In genomic region chr11:126598344-126599092, GRCh38 we compare ENCODE assay signal across 27 cellular contexts.
"Had no signal": no experiment of that assay in that cellular context is flagged by ENCODE, and none has a peak within 500 bp of the region (broad histone marks: within the 10 kb centered on the region; RNA-seq: fewer than 3 reads in every experiment).

No MANE protein-coding gene starts in this region.

- H3K27ac Mint-ChIP-seq: activated B cell treated with CpG ODN at 0.5 μM for 24 hours; activated CD4-positive, alpha-beta memory T cell treated with anti-CD3 and anti-CD28 coated beads, Interleukin-2, amount 10 ng/mL, durations not matched to agents 7 days and 5 days; activated CD4-positive, alpha-beta T cell treated with anti-CD3 and anti-CD28 coated beads, Interleukin-2, amount 10 ng/mL, durations not matched to agents 7 days and 5 days; activated naive CD4-positive, alpha-beta T cell treated with anti-CD3 and anti-CD28 coated beads, Interleukin-2, amount 10 ng/mL, durations not matched to agents 7 days and 5 days; activated naive CD8-positive, alpha-beta T cell treated with anti-CD3 and anti-CD28 coated beads for 36 hours; activated T-helper 17 cell treated with anti-CD3 and anti-CD28 coated beads, Interleukin-2, amount 50 U/mL, for 72 hours; T-helper 17 cell had no signal

- ATAC-seq: activated T-helper 17 cell treated with anti-CD3 and anti-CD28 coated beads, Interleukin-2, amount 50 U/mL, for 72 hours; T-helper 17 cell had no signal

- H3K4me1 ChIP-seq: breast epithelium had no signal

- H3K27me3 ChIP-seq: breast epithelium had no signal

- H3K4me1 Mint-ChIP-seq: activated B cell treated with CpG ODN at 0.5 μM for 24 hours; activated CD4-positive, alpha-beta memory T cell treated with anti-CD3 and anti-CD28 coated beads, Interleukin-2, amount 10 ng/mL, durations not matched to agents 7 days and 5 days; activated CD4-positive, alpha-beta T cell treated with anti-CD3 and anti-CD28 coated beads, Interleukin-2, amount 10 ng/mL, durations not matched to agents 7 days and 5 days; activated naive CD4-positive, alpha-beta T cell treated with anti-CD3 and anti-CD28 coated beads, Interleukin-2, amount 10 ng/mL, durations not matched to agents 7 days and 5 days; activated naive CD8-positive, alpha-beta T cell treated with anti-CD3 and anti-CD28 coated beads for 36 hours; activated T-helper 17 cell treated with anti-CD3 and anti-CD28 coated beads, Interleukin-2, amount 50 U/mL, for 72 hours had no signal

- H3K9me3 Mint-ChIP-seq: activated B cell treated with CpG ODN at 0.5 μM for 24 hours; activated CD4-positive, alpha-beta memory T cell treated with anti-CD3 and anti-CD28 coated beads, Interleukin-2, amount 10 ng/mL, durations not matched to agents 7 days and 5 days; activated CD4-positive, alpha-beta T cell treated with anti-CD3 and anti-CD28 coated beads, Interleukin-2, amount 10 ng/mL, durations not matched to agents 7 days and 5 days; activated naive CD4-positive, alpha-beta T cell treated with anti-CD3 and anti-CD28 coated beads, Interleukin-2, amount 10 ng/mL, durations not matched to agents 7 days and 5 days; activated naive CD8-positive, alpha-beta T cell treated with anti-CD3 and anti-CD28 coated beads for 36 hours had no signal

- H3K27ac ChIP-seq: breast epithelium had no signal

- DNase-seq: activated B cell treated with CpG ODN at 0.5 μM for 24 hours; activated CD4-positive, alpha-beta memory T cell treated with anti-CD3 and anti-CD28 coated beads, Interleukin-2, amount 10 ng/mL, durations not matched to agents 7 days and 5 days; activated CD4-positive, alpha-beta T cell treated with anti-CD3 and anti-CD28 coated beads for 1 hour; activated CD4-positive, alpha-beta T cell treated with anti-CD3 and anti-CD28 coated beads, Interleukin-2, amount 10 ng/mL, durations not matched to agents 7 days and 5 days; activated gamma-delta T cell; activated naive CD4-positive, alpha-beta T cell treated with anti-CD3 and anti-CD28 coated beads, Interleukin-2, amount 10 ng/mL, durations not matched to agents 7 days and 5 days; activated naive CD8-positive, alpha-beta T cell treated with anti-CD3 and anti-CD28 coated beads for 36 hours; activated T-cell treated with anti-CD3 and anti-CD28 coated beads for 4 hours; activated T-cell treated with anti-CD3 and anti-CD28 coated beads, Interleukin-2, amount 50 U/mL, for 48 hours; anterior cingulate cortex; central memory CD4-positive, alpha-beta T cell; Karpas-422; MM.1S; NCI-H1105 treated with DMSO at 0.1 percent for 48 hours; NCI-H1436 treated with DMSO at 0.1 percent for 48 hours; NCI-H187; NCI-H2081; NCI-H2171; NCI-H2227 treated with DMSO at 0.1 percent for 48 hours; NCI-H446 treated with DMSO at 0.1 percent for 48 hours; NCI-H526; NCI-H774; SIG-M5; T-helper 17 cell; T-helper 9 cell had no signal

- H3K36me3 ChIP-seq: breast epithelium had no signal

- H3K36me3 Mint-ChIP-seq: activated naive CD4-positive, alpha-beta T cell treated with anti-CD3 and anti-CD28 coated beads, Interleukin-2, amount 10 ng/mL, durations not matched to agents 7 days and 5 days; activated naive CD8-positive, alpha-beta T cell treated with anti-CD3 and anti-CD28 coated beads for 36 hours had no signal

- H3K9me3 ChIP-seq: breast epithelium had no signal

- H3K4me3 Mint-ChIP-seq: activated B cell treated with CpG ODN at 0.5 μM for 24 hours; activated CD4-positive, alpha-beta memory T cell treated with anti-CD3 and anti-CD28 coated beads, Interleukin-2, amount 10 ng/mL, durations not matched to agents 7 days and 5 days; activated CD4-positive, alpha-beta T cell treated with anti-CD3 and anti-CD28 coated beads, Interleukin-2, amount 10 ng/mL, durations not matched to agents 7 days and 5 days; activated naive CD4-positive, alpha-beta T cell treated with anti-CD3 and anti-CD28 coated beads, Interleukin-2, amount 10 ng/mL, durations not matched to agents 7 days and 5 days; activated naive CD8-positive, alpha-beta T cell treated with anti-CD3 and anti-CD28 coated beads for 36 hours; activated T-helper 17 cell treated with anti-CD3 and anti-CD28 coated beads, Interleukin-2, amount 50 U/mL, for 72 hours; T-helper 17 cell had no signal

- H3K4me3 ChIP-seq: breast epithelium had no signal
